In genomic region chr3:164360078-164360578, GRCh38 we compare ENCODE assay signal across 3 cellular contexts.
TF ChIP-seq lines count a peak whose summit lies in the region.

No MANE protein-coding gene starts in this region.

TF ChIP-seq in SK-N-SH, 30 proteins besides CTCF, POLR2A, EP300 and RAD21 (continued from another document and continues in another):
- TF ChIP-seq POLR2AphosphoS5 (IDR thresholded peaks at IDR 0.05; ENCODE audit: low read depth, low read length), result no peak
- TF ChIP-seq GATA2 (CRISPR knock-in tag; IDR thresholded peaks at IDR 0.05), result no peak
- TF ChIP-seq JUND (IDR thresholded peaks at IDR 0.05), result no peak
- TF ChIP-seq TAF1 (IDR thresholded peaks at IDR 0.05; ENCODE audit: borderline replicate concordance, low read depth, low read length), result no peak
- no peak for TF ChIP-seq FOXM1 (IDR thresholded peaks at IDR 0.05; ENCODE audit: low read depth)
- no peak for TF ChIP-seq CHD2 (IDR thresholded peaks at IDR 0.05; ENCODE audit: low read length, partially characterized antibody)
- no peak for TF ChIP-seq YY1 (IDR thresholded peaks at IDR 0.05; ENCODE audit: low read depth)
- no peak for TF ChIP-seq REST (IDR thresholded peaks at IDR 0.05; ENCODE audit: low read depth, low read length)
- no peak for TF ChIP-seq PBX3 (IDR thresholded peaks at IDR 0.05)
- no peak for TF ChIP-seq IRF3 (IDR thresholded peaks at IDR 0.05; ENCODE audit: low read depth, low read length)

TF ChIP-seq in SK-N-SH treated with all-trans-retinoic acid at 6 μM for 48 hours, 23 proteins besides CTCF, POLR2A, EP300 and RAD21 (continued from another document):
- no peak for TF ChIP-seq ZNF70 (CRISPR knock-in tag; IDR thresholded peaks at IDR 0.05)
- TF ChIP-seq PATZ1 (CRISPR knock-in tag; IDR thresholded peaks at IDR 0.05; ENCODE audit: borderline replicate concordance), result no peak
- no peak for TF ChIP-seq GLIS3 (CRISPR knock-in tag; IDR thresholded peaks at IDR 0.05)
- no peak for TF ChIP-seq CREB5 (CRISPR knock-in tag; IDR thresholded peaks at IDR 0.05; ENCODE audit: low read depth)
- no peak for TF ChIP-seq TSHZ2 (CRISPR knock-in tag; IDR thresholded peaks at IDR 0.05)
- no peak for TF ChIP-seq ZNF565 (CRISPR knock-in tag; conservative IDR thresholded peaks at IDR 0.05; ENCODE audit: low read depth)

TF ChIP-seq in K562, 482 proteins besides CTCF, POLR2A, EP300 and RAD21 (continued from another document):
- TF ChIP-seq NR0B1 (IDR thresholded peaks at IDR 0.05; ENCODE audit: partially characterized antibody) (no peak), RBM39 (optimal IDR thresholded peaks at IDR 0.05; ENCODE audit: low read depth, low read length) (no peak), CBFB (CRISPR knock-in tag; IDR thresholded peaks at IDR 0.05) (no peak), ELF2 (CRISPR knock-in tag; IDR thresholded peaks at IDR 0.05) (no peak), ZNF277 (CRISPR knock-in tag; IDR thresholded peaks at IDR 0.05; ENCODE audit: borderline replicate concordance) (no peak)
